Comparison of ENCODE assay signal across 15 cellular contexts in genomic region chr20:22690616-22691179, GRCh38.
DNase-seq lines count a peak whose midpoint lies in the region; ATAC-seq lines count a peak whose summit lies in the region.
"Had no signal": no experiment of that assay in that cellular context is flagged by ENCODE, and none has a peak within 500 bp of the region (broad histone marks: within the 10 kb centered on the region; RNA-seq: fewer than 3 reads in every experiment).

No MANE protein-coding gene starts in this region.

- peak; percentile 88 for ATAC-seq in left colon
- ATAC-seq in GM21723 (IDR thresholded peaks at IDR 0.05; ENCODE audit: unreplicated experiment): no peak

- DNase-seq in DMS 273 (lab: John Stamatoyannopoulos, UW; ENCODE audit: unreplicated experiment) (peak; percentile 0), DMS 273 treated with DMSO at 0.1 percent for 48 hours (lab: John Stamatoyannopoulos, UW) (no peak), NCI-H146 (lab: John Stamatoyannopoulos, UW) (peak; percentile 30), left colon (peak in 1 of 2 donors; percentile 28), OCI-M1 (lab: John Stamatoyannopoulos, UW) (no peak), SIG-M5 (lab: John Stamatoyannopoulos, UW) (no peak)
- DNase-seq in activated CD4-positive, CD25-positive, alpha-beta regulatory T cell (lab: John Stamatoyannopoulos, UW): no peak
- DNase-seq: AML-193; Calu3; CD4-positive, CD25-positive, alpha-beta regulatory T cell; DMS53; GF-D8; GM23248; H7 had no signal

- intact Hi-C loops in left colon (cut with DNase I, micrococcal nuclease): loop anchor here in 1 of 2 donors (5.0 to 10.0 kb wide), 2 partner anchors 364 to 547 kb away; no protein-coding TSS in a partner anchor

Comparison
In these comparisons a context has a peak if more than half of its experiments do, and no peak if none do; other contexts are left out.
1. DNase-seq: peak in DMS 273 (single experiment) and NCI-H146 (single experiment); none in DMS 273 treated with DMSO at 0.1 percent for 48 hours (single experiment), OCI-M1 (single experiment), SIG-M5 (single experiment) and activated CD4-positive, CD25-positive, alpha-beta regulatory T cell (0 of 4).